Comparison of ENCODE assay signal across 5 cellular contexts in the genomic region with DNA sequence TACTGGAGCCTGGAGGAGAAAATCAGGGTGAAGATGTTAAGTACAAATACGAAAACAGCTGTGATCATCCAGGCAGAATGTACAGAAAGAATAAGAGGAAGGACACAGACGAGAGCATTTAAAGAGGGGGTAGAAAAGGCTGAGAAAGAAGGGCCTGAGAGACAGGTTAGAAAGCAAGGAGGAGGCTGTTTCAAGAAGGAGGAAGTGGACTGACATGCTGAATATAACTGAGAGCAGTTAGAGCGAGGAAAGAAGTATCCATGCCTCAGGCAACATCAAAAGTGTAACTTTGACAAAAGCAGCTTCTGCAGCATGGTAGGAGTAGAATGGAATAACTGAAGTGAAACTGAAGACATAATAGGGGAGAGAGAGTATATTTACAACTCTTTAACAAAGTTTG. TPM values are rescaled to one million over a fixed set of nuclear protein-coding genes. Genes with fewer than 3 reads are reported as not detected.
DNase-seq lines count a peak whose midpoint lies in the region; ATAC-seq and TF ChIP-seq lines count a peak whose summit lies in the region.
"Not testable (repeated sequence)": the region's sequence is repeated elsewhere in the genome, so short reads cannot be mapped to it uniquely, and the experiment has no call there.
"Had no signal": no experiment of that assay in that cellular context is flagged by ENCODE, and none has a peak within 500 bp of the region (broad histone marks: within the 10 kb centered on the region; RNA-seq: fewer than 3 reads in every experiment).

No MANE protein-coding gene starts in this region.

- H3K4me3 Mint-ChIP-seq in CD14-positive monocyte, activated B cell treated with CpG ODN at 0.5 μM for 24 hours: not testable (repeated sequence)
- H3K4me3 Mint-ChIP-seq in naive B cell = peak overlapping the region in 5 of 8 donors; percentile 5 to 80 (median 45)

- intact Hi-C loops in CD14-positive monocyte (cut with micrococcal nuclease); activated B cell treated with CpG ODN at 0.5 μM for 24 hours (cut with micrococcal nuclease); Right ventricle myocardium superior (cut with DNase I): not testable (repeated sequence)

- POLR2A ChIA-PET in activated B cell treated with CpG ODN at 0.5 μM for 24 hours (lab: Charles Lee) = not testable (repeated sequence)

- CTCF ChIA-PET in activated B cell treated with CpG ODN at 0.5 μM for 24 hours (lab: Charles Lee) = not testable (repeated sequence)

- peak overlapping the region in 4 of 7 donors; percentile 46 to 82 (median 75) for H3K27ac Mint-ChIP-seq in CD14-positive monocyte
- H3K27ac Mint-ChIP-seq in activated B cell treated with CpG ODN at 0.5 μM for 24 hours = peak overlapping the region; percentile 74
- peak overlapping the region in 2 of 6 donors; percentile 36 to 73 for H3K27ac Mint-ChIP-seq in naive B cell

- H3K36me3 Mint-ChIP-seq in CD14-positive monocyte; activated B cell treated with CpG ODN at 0.5 μM for 24 hours (ENCODE audit: low read depth); naive B cell: not testable (repeated sequence)

- not testable (repeated sequence) for TF ChIP-seq CTCF in CD14-positive monocyte (IDR thresholded peaks at IDR 0.05); activated B cell treated with CpG ODN at 0.5 μM for 24 hours (IDR thresholded peaks at IDR 0.05)

- not testable (repeated sequence) for H3K4me1 Mint-ChIP-seq in CD14-positive monocyte, activated B cell treated with CpG ODN at 0.5 μM for 24 hours, naive B cell

- peak; percentile 68 for ATAC-seq in activated B cell treated with CpG ODN at 0.5 μM for 24 hours (ENCODE audit: low read depth)
- peak; percentile 11 for ATAC-seq in Right ventricle myocardium superior (ENCODE audit: poor library complexity)
- peak; percentile 76 to 81 for ATAC-seq in naive B cell (ENCODE audit: low read depth in 2 of 2)

- DNase-seq in CD14-positive monocyte (ENCODE audit: low spot score); activated B cell treated with CpG ODN at 0.5 μM for 24 hours; Right ventricle myocardium superior; naive B cell: not testable (repeated sequence)

- H3K9me3 Mint-ChIP-seq in CD14-positive monocyte, activated B cell treated with CpG ODN at 0.5 μM for 24 hours, naive B cell: not testable (repeated sequence)

- H3K27me3 Mint-ChIP-seq in CD14-positive monocyte (ENCODE audit: low read depth in 3 of 3); activated B cell treated with CpG ODN at 0.5 μM for 24 hours; naive B cell: not testable (repeated sequence)

RNA-seq across cellular contexts. Expression of a gene that starts 39.0 kb away (rescaled TPM):
- polyA plus RNA-seq in CD14-positive monocyte (under 1 TPM in 1 of 2 donors, not detected in 1; 0.23 TPM), naive B cell (ENCODE audit: low read depth in 6 of 6) (under 1 TPM in 4 of 6 donors, not detected in 2; 0.06 to 0.36 (median 0.07) TPM)
- total RNA-seq in activated B cell treated with CpG ODN at 0.5 μM for 24 hours (0.86 and 1.1 TPM in 2 replicates), Right ventricle myocardium superior (2.7 TPM)
- total RNA-seq: G401 had no signal

Comparison
In these comparisons a context has a peak if more than half of its experiments do, and no peak if none do; other contexts are left out.
1. ATAC-seq: peak in every context shown above with its lines; median percentile 78 in naive B cell; 68 in activated B cell treated with CpG ODN at 0.5 μM for 24 hours; 11 in Right ventricle myocardium superior.